ENCODE assay signal across 15 cellular contexts in the genomic region with DNA sequence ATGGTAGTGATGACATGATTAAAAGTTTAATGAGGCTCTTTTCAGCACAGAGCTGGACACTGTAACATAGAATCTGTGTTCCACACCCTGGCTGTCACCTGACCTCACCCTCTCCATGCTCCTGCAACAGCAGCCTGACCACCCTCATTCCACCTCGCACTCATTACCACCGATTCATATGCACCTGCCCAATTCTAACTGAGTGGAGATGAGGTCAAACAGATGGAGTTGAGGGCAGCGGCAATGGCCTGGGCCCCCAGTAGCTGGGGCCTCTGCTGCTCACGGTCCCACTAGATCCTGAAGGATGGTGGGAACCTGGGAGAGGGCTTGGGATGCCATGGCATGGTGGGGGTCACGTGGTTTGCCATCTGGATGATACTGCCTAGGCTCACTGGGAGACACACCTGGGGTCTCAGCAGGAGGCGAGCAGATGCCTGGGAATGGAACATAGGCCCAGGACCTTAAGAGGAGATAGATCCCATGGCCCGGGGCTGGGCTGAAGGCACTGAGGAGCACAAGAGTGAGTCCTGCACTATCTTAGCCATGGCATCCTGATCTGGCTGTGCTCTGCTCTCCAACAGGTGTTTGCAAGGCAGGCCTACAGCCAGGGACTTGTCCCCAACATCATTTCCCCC. TPM values are rescaled to one million over a fixed set of nuclear protein-coding genes. Genes with fewer than 3 reads are reported as not detected.
DNase-seq lines count a peak whose midpoint lies in the region; ATAC-seq and TF ChIP-seq lines count a peak whose summit lies in the region.
"Had no signal": no experiment of that assay in that cellular context is flagged by ENCODE, and none has a peak within 500 bp of the region (broad histone marks: within the 10 kb centered on the region; RNA-seq: fewer than 3 reads in every experiment).

No MANE protein-coding gene starts in this region.

- TF ChIP-seq CTCF in HEK293 (tag by site-specific recombination; IDR thresholded peaks at IDR 0.05) (no peak), nephron progenitor cell (IDR thresholded peaks at IDR 0.05) (no peak)

- H3K27me3 Mint-ChIP-seq in CD8-positive, alpha-beta memory T cell: peaks cover 12 to 20% of the 10 kb centered on the region in 2 donors
- H3K27me3 Mint-ChIP-seq in nephron progenitor cell (ENCODE audit: low read depth, poor library complexity): peaks cover 11% of the 10 kb centered on the region

- H3K4me3 ChIP-seq in CD8-positive, alpha-beta memory T cell (ENCODE audit: low read length): no peak overlapping the region
- no peak overlapping the region for H3K4me3 ChIP-seq in HEK293 (ENCODE audit: low read depth, low read length)

- H3K36me3 ChIP-seq in CD8-positive, alpha-beta memory T cell (ENCODE audit: insufficient read depth, low read length): no peaks in the 10 kb centered on the region
- H3K36me3 ChIP-seq in HEK293 (ENCODE audit: control insufficient read depth in 2 of 2, insufficient read depth in 1 of 2, low read length in 2 of 2): no peaks in the 10 kb centered on the region
- H3K36me3 ChIP-seq: esophagus squamous epithelium, stomach had no signal

- DNase-seq in CD8-positive, alpha-beta memory T cell: no peak
- DNase-seq in ecto neural progenitor cell (ENCODE audit: low spot score): peak; percentile 39
- DNase-seq in nephron progenitor cell: no peak
- DNase-seq in sciatic nerve (ENCODE audit: low spot score): no peak
- no peak for DNase-seq in medulla oblongata (ENCODE audit: extremely low spot score)
- no peak for DNase-seq in left lobe of liver (ENCODE audit: low spot score)
- DNase-seq: esophagus squamous epithelium, HFFc6, islet precursor cell, KG1, NCI-H2081 treated with DMSO at 0.1 percent for 48 hours, stomach, T-helper 9 cell had no signal

- CTCF ChIA-PET in CD8-positive, alpha-beta memory T cell (lab: Charles Lee): interaction anchor here (0.8 to 2.3 kb wide), 5 partner anchors 11 to 163 kb away, joined by 3 to 10 read pairs (median 5); a partner anchor contains a TSS
- CTCF ChIA-PET in HEK293 (lab: Yijun Ruan, JAX): interaction anchor here (0.7 to 0.8 kb wide), 2 partner anchors 293 to 383 kb away, joined by 3 to 4 read pairs; no protein-coding TSS in a partner anchor

- H3K4me1 Mint-ChIP-seq in CD8-positive, alpha-beta memory T cell: peaks cover 4 to 6% (median 5%) of the 10 kb centered on the region in 3 donors
- H3K4me1 Mint-ChIP-seq in nephron progenitor cell: peaks cover 5% of the 10 kb centered on the region

- H3K9me3 Mint-ChIP-seq in CD8-positive, alpha-beta memory T cell: no peaks in the 10 kb centered on the region
- H3K9me3 Mint-ChIP-seq in nephron progenitor cell: no peaks in the 10 kb centered on the region
- H3K9me3 Mint-ChIP-seq: central memory CD8-positive, alpha-beta T cell; HFFc6 had no signal

- intact Hi-C loops in sciatic nerve (cut with DNase I): loop anchor here (10.0 kb wide), 1 partner anchor 123 kb away; no protein-coding TSS in a partner anchor

- no peaks in the 10 kb centered on the region for H3K9me3 ChIP-seq in CD8-positive, alpha-beta memory T cell (ENCODE audit: low read length)
- no peaks in the 10 kb centered on the region for H3K9me3 ChIP-seq in HEK293 (ENCODE audit: control insufficient read depth, insufficient read depth, low read depth, low read length)
- H3K9me3 ChIP-seq: esophagus squamous epithelium, stomach had no signal

- no peak for ATAC-seq in sciatic nerve
- ATAC-seq in left lobe of liver: no peak

- H3K27me3 ChIP-seq in CD8-positive, alpha-beta memory T cell (ENCODE audit: insufficient read depth, low read length, poor library complexity, severe bottlenecking): peaks cover 25% of the 10 kb centered on the region

- POLR2A ChIA-PET in CD8-positive, alpha-beta memory T cell (lab: Charles Lee): no interaction called here
- POLR2A ChIA-PET in HEK293 (lab: Yijun Ruan, JAX): no interaction called here

- peaks cover 13% of the 10 kb centered on the region for H3K4me1 ChIP-seq in CD8-positive, alpha-beta memory T cell (ENCODE audit: insufficient read depth, low read length)
- no peaks in the 10 kb centered on the region for H3K4me1 ChIP-seq in HEK293 (ENCODE audit: control insufficient read depth, insufficient read depth, low read length)

- peak overlapping the region in 1 of 8 donors; percentile 48 for H3K27ac Mint-ChIP-seq in CD8-positive, alpha-beta memory T cell
- no peak overlapping the region for H3K27ac Mint-ChIP-seq in nephron progenitor cell
- H3K27ac Mint-ChIP-seq: HFFc6 had no signal

- H3K27ac ChIP-seq in CD8-positive, alpha-beta memory T cell (ENCODE audit: low read depth, low read length): no peak overlapping the region
- no peak overlapping the region for H3K27ac ChIP-seq in HEK293 (ENCODE audit: extremely low read depth, low read depth, low read length)
- H3K27ac ChIP-seq: esophagus squamous epithelium, stomach had no signal

- H3K36me3 Mint-ChIP-seq in CD8-positive, alpha-beta memory T cell: no peaks in the 10 kb centered on the region
- H3K36me3 Mint-ChIP-seq in nephron progenitor cell (ENCODE audit: low read depth): no peaks in the 10 kb centered on the region

- peak overlapping the region; percentile 49 to 80 (median 73) for H3K4me3 Mint-ChIP-seq in CD8-positive, alpha-beta memory T cell
- H3K4me3 Mint-ChIP-seq in nephron progenitor cell: peak overlapping the region; percentile 86
- H3K4me3 Mint-ChIP-seq: central memory CD8-positive, alpha-beta T cell had no signal

TF ChIP-seq in HEK293, 187 proteins besides CTCF, POLR2A, EP300 and RAD21:
- peak; percentile 72 for TF ChIP-seq SCRT2 (tag by site-specific recombination; IDR thresholded peaks at IDR 0.05)
- no peak for TF ChIP-seq ZNF404 (tag by site-specific recombination; IDR thresholded peaks at IDR 0.05)

RNA-seq across cellular contexts. Expression of a gene that starts 1.3 kb away (rescaled TPM):
- total RNA-seq in CD8-positive, alpha-beta memory T cell: under 1 TPM; 0.33 to 0.47 TPM
- not detected for polyA plus RNA-seq in CD8-positive, alpha-beta memory T cell
- total RNA-seq in sciatic nerve (2.7 TPM), left lobe of liver (0.05 TPM)
